ENCODE assay signal across 26 cellular contexts in genomic region chr20:24277196-24277595, GRCh38.
"Had no signal": no experiment of that assay in that cellular context is flagged by ENCODE, and none has a peak within 500 bp of the region (broad histone marks: within the 10 kb centered on the region; RNA-seq: fewer than 3 reads in every experiment).

No MANE protein-coding gene starts in this region.

- H2AFZ ChIP-seq: neural progenitor cell, parathyroid adenoma had no signal

- H3K4me2 ChIP-seq: neural progenitor cell had no signal

- H3K4me1 Mint-ChIP-seq: memory B cell; naive B cell; stimulated activated effector memory CD8-positive, alpha-beta T cell treated with anti-CD3 and anti-CD28 coated beads, Interleukin-12 subunit alpha, Interleukin-12 subunit beta, amount 100 ng/mL, for 72 hours had no signal

- H3K79me2 ChIP-seq: parathyroid adenoma had no signal

- H3K27ac ChIP-seq: colonic mucosa, esophagus muscularis mucosa, foreskin keratinocyte, neural progenitor cell, parathyroid adenoma, right atrium auricular region, sigmoid colon, testis, tibial artery had no signal

- H3K4me3 ChIP-seq: colonic mucosa, esophagus muscularis mucosa, lung, mucosa of descending colon, neural progenitor cell, right atrium auricular region, sigmoid colon, testis, tibial artery had no signal

- H3K9me3 ChIP-seq: colonic mucosa, mucosa of descending colon, sigmoid colon, testis had no signal

- ATAC-seq: foreskin keratinocyte; left lobe of liver; mucosa of descending colon; natural killer cell treated with Interleukin-12 subunit alpha and Interleukin-12 subunit beta and Interleukin-15 and Interleukin-18, amount 100 ng/mL, for 72 hours; stimulated activated effector memory CD8-positive, alpha-beta T cell treated with anti-CD3 and anti-CD28 coated beads, Interleukin-12 subunit alpha, Interleukin-12 subunit beta, amount 100 ng/mL, for 72 hours had no signal

- H3K4me1 ChIP-seq: colonic mucosa, esophagus muscularis mucosa, foreskin keratinocyte, neural progenitor cell, parathyroid adenoma, right atrium auricular region, sigmoid colon, testis, tibial artery had no signal

- H3K27ac Mint-ChIP-seq: dendritic cell treated with granulocyte-macrophage colony-stimulating factor and Interleukin-4, amounts not matched to agents 40 ng/mL and 50 ng/mL, for 4 days; memory B cell; mesothelial cell of epicardium; naive B cell; natural killer cell treated with Interleukin-12 subunit alpha and Interleukin-12 subunit beta and Interleukin-15 and Interleukin-18, amount 100 ng/mL, for 72 hours; neural progenitor cell; progenitor cell of endocrine pancreas; stimulated activated effector memory CD8-positive, alpha-beta T cell treated with anti-CD3 and anti-CD28 coated beads, Interleukin-12 subunit alpha, Interleukin-12 subunit beta, amount 100 ng/mL, for 72 hours; type B pancreatic cell had no signal

- H3K36me3 Mint-ChIP-seq: memory B cell; mesothelial cell of epicardium; neural progenitor cell; stimulated activated effector memory CD8-positive, alpha-beta T cell treated with anti-CD3 and anti-CD28 coated beads, Interleukin-12 subunit alpha, Interleukin-12 subunit beta, amount 100 ng/mL, for 72 hours; type B pancreatic cell had no signal

- H3K27me3 Mint-ChIP-seq: dendritic cell treated with granulocyte-macrophage colony-stimulating factor and Interleukin-4, amounts not matched to agents 40 ng/mL and 50 ng/mL, for 4 days had no signal

- H3K36me3 ChIP-seq: colonic mucosa, esophagus muscularis mucosa, neural progenitor cell, right atrium auricular region, sigmoid colon, tibial artery had no signal

- H3K4me3 Mint-ChIP-seq: dendritic cell treated with granulocyte-macrophage colony-stimulating factor and Interleukin-4, amounts not matched to agents 40 ng/mL and 50 ng/mL, for 4 days; memory B cell; mesothelial cell of epicardium; naive B cell; natural killer cell treated with Interleukin-12 subunit alpha and Interleukin-12 subunit beta and Interleukin-15 and Interleukin-18, amount 100 ng/mL, for 72 hours; neural progenitor cell; stimulated activated effector memory CD8-positive, alpha-beta T cell treated with anti-CD3 and anti-CD28 coated beads, Interleukin-12 subunit alpha, Interleukin-12 subunit beta, amount 100 ng/mL, for 72 hours; type B pancreatic cell had no signal

- DNase-seq: colonic mucosa; effector CD8-positive, alpha-beta T cell; foreskin keratinocyte; hypothalamus; mucosa of descending colon; naive B cell; sigmoid colon; stimulated activated CD4-positive, alpha-beta T cell treated with anti-CD3 and anti-CD28 coated beads, Interleukin-2, amount 100 ng/mL, for 24 hours; stimulated activated CD4-positive, alpha-beta T cell treated with anti-CD3 and anti-CD28 coated beads, Interleukin-4, amount 100 ng/mL, for 24 hours; stimulated activated naive CD4-positive, alpha-beta T cell treated with Interleukin-2 at 50 U/mL for 16 hours; substantia nigra; testis; tibial artery had no signal

- H3K9ac ChIP-seq: neural progenitor cell, parathyroid adenoma had no signal

- H3K27me3 ChIP-seq: colonic mucosa, esophagus muscularis mucosa, foreskin keratinocyte, neural progenitor cell, right atrium auricular region, sigmoid colon, testis, tibial artery had no signal

- H3K9me3 Mint-ChIP-seq: neural progenitor cell had no signal
